In genomic region chr7:152336754-152337368, GRCh38 we compare ENCODE assay signal across 8 cellular contexts.
DNase-seq lines count a peak whose midpoint lies in the region; ATAC-seq and TF ChIP-seq lines count a peak whose summit lies in the region.

No MANE protein-coding gene starts in this region.

- ATAC-seq in GM23338 (peak; percentile 98), activated B cell treated with CpG ODN at 0.5 μM for 24 hours (ENCODE audit: low read depth) (peak; percentile 45), gastroesophageal sphincter (peak; percentile 51)

- H3K36me3 Mint-ChIP-seq in GM23338 (ENCODE audit: low read depth) (no peaks in the 10 kb centered on the region), activated B cell treated with CpG ODN at 0.5 μM for 24 hours (ENCODE audit: low read depth) (peaks cover 3% of the 10 kb centered on the region), progenitor cell of endocrine pancreas (ENCODE audit: insufficient read depth) (peaks cover 2% of the 10 kb centered on the region)
- H3K36me3 Mint-ChIP-seq in activated T-helper 2 cell treated with anti-CD3 and anti-CD28 coated beads, Interferon-gamma antibody, Interleukin-2, Interleukin-4, amounts not matched to agents 10 μg/mL and 5 μg/mL and 100 μg/mL, durations not matched to agents 14 hours and 24 hours and 36 hours (ENCODE audit: low read depth) = no peaks in the 10 kb centered on the region

- POLR2A ChIA-PET in activated B cell treated with CpG ODN at 0.5 μM for 24 hours (lab: Charles Lee) = interaction anchor here (0.6 kb wide), 1 partner anchor 96 kb away, joined by 3 read pairs; no protein-coding TSS in a partner anchor

- H3K4me1 ChIP-seq in cardiac muscle cell (ENCODE audit: low read depth) (peaks cover 9% of the 10 kb centered on the region), GM23338 (ENCODE audit: insufficient read depth) (no peaks in the 10 kb centered on the region), gastroesophageal sphincter (peaks cover 17 to 68% (median 19%) of the 10 kb centered on the region in 3 donors)

- H3K27ac Mint-ChIP-seq in GM23338 = no peak overlapping the region; the same call in 1 of the 2 replicates
- H3K27ac Mint-ChIP-seq in activated B cell treated with CpG ODN at 0.5 μM for 24 hours = no peak overlapping the region
- peak overlapping the region; percentile 42 for H3K27ac Mint-ChIP-seq in progenitor cell of endocrine pancreas
- no peak overlapping the region for H3K27ac Mint-ChIP-seq in activated T-helper 2 cell treated with anti-CD3 and anti-CD28 coated beads, Interferon-gamma antibody, Interleukin-2, Interleukin-4, amounts not matched to agents 10 μg/mL and 5 μg/mL and 100 μg/mL, durations not matched to agents 14 hours and 24 hours and 36 hours

- H2AFZ ChIP-seq in GM23338 = no peak overlapping the region

- DNase-seq in cardiac muscle cell (ENCODE audit: low read depth in 1 of 2, low spot score in 1 of 2) = peak; percentile 9 to 37
- no peak for DNase-seq in cardiac septum (ENCODE audit: low spot score)
- peak; percentile 73 for DNase-seq in GM23338 (ENCODE audit: low spot score)
- peak; percentile 69 for DNase-seq in NB4 (ENCODE audit: low read depth)
- DNase-seq in activated B cell treated with CpG ODN at 0.5 μM for 24 hours = no peak
- no peak for DNase-seq in progenitor cell of endocrine pancreas (ENCODE audit: low spot score, unreplicated experiment)
- DNase-seq in activated T-helper 2 cell treated with anti-CD3 and anti-CD28 coated beads, Interferon-gamma antibody, Interleukin-2, Interleukin-4, amounts not matched to agents 10 μg/mL and 5 μg/mL and 100 μg/mL, durations not matched to agents 14 hours and 24 hours and 36 hours (ENCODE audit: low spot score) = no peak

- H3K4me3 Mint-ChIP-seq in GM23338 = no peak overlapping the region
- no peak overlapping the region for H3K4me3 Mint-ChIP-seq in activated B cell treated with CpG ODN at 0.5 μM for 24 hours
- no peak overlapping the region for H3K4me3 Mint-ChIP-seq in progenitor cell of endocrine pancreas (ENCODE audit: low read depth)
- no peak overlapping the region for H3K4me3 Mint-ChIP-seq in activated T-helper 2 cell treated with anti-CD3 and anti-CD28 coated beads, Interferon-gamma antibody, Interleukin-2, Interleukin-4, amounts not matched to agents 10 μg/mL and 5 μg/mL and 100 μg/mL, durations not matched to agents 14 hours and 24 hours and 36 hours (ENCODE audit: low read depth)

- no peaks in the 10 kb centered on the region for H3K9me3 ChIP-seq in cardiac muscle cell (ENCODE audit: low read depth)
- H3K9me3 ChIP-seq in gastroesophageal sphincter = no peaks in the 10 kb centered on the region

- no peaks in the 10 kb centered on the region for H3K36me3 ChIP-seq in cardiac muscle cell
- no peaks in the 10 kb centered on the region for H3K36me3 ChIP-seq in GM23338 (ENCODE audit: insufficient read depth)
- H3K36me3 ChIP-seq in gastroesophageal sphincter = no peaks in the 10 kb centered on the region

- peaks cover 6% of the 10 kb centered on the region for H3K27me3 Mint-ChIP-seq in GM23338 (ENCODE audit: insufficient read depth, low read depth, poor library complexity)
- no peaks in the 10 kb centered on the region for H3K27me3 Mint-ChIP-seq in activated B cell treated with CpG ODN at 0.5 μM for 24 hours
- H3K27me3 Mint-ChIP-seq in progenitor cell of endocrine pancreas = no peaks in the 10 kb centered on the region
- H3K27me3 Mint-ChIP-seq in activated T-helper 2 cell treated with anti-CD3 and anti-CD28 coated beads, Interferon-gamma antibody, Interleukin-2, Interleukin-4, amounts not matched to agents 10 μg/mL and 5 μg/mL and 100 μg/mL, durations not matched to agents 14 hours and 24 hours and 36 hours (ENCODE audit: low read depth) = no peaks in the 10 kb centered on the region

- no peaks in the 10 kb centered on the region for H3F3A ChIP-seq in GM23338 (replicated peaks; ENCODE audit: low read depth)

- CTCF ChIA-PET in activated B cell treated with CpG ODN at 0.5 μM for 24 hours (lab: Charles Lee) = interaction anchor here (1.1 to 3.7 kb wide), 8 partner anchors 13 to 487 kb away, joined by 3 to 40 read pairs (median 4); no protein-coding TSS in a partner anchor

- H3K9me3 Mint-ChIP-seq in GM23338 = no peaks in the 10 kb centered on the region
- H3K9me3 Mint-ChIP-seq in activated B cell treated with CpG ODN at 0.5 μM for 24 hours = no peaks in the 10 kb centered on the region
- no peaks in the 10 kb centered on the region for H3K9me3 Mint-ChIP-seq in progenitor cell of endocrine pancreas (ENCODE audit: low read depth)
- H3K9me3 Mint-ChIP-seq in activated T-helper 2 cell treated with anti-CD3 and anti-CD28 coated beads, Interferon-gamma antibody, Interleukin-2, Interleukin-4, amounts not matched to agents 10 μg/mL and 5 μg/mL and 100 μg/mL, durations not matched to agents 14 hours and 24 hours and 36 hours = no peaks in the 10 kb centered on the region

- H3K4me1 Mint-ChIP-seq in GM23338 = peaks cover 6% of the 10 kb centered on the region; the same call in 2 of the 3 replicates
- H3K4me1 Mint-ChIP-seq in activated B cell treated with CpG ODN at 0.5 μM for 24 hours = peaks cover 63% of the 10 kb centered on the region
- H3K4me1 Mint-ChIP-seq in progenitor cell of endocrine pancreas (ENCODE audit: low read depth) = peaks cover 5% of the 10 kb centered on the region
- peaks cover 20% of the 10 kb centered on the region for H3K4me1 Mint-ChIP-seq in activated T-helper 2 cell treated with anti-CD3 and anti-CD28 coated beads, Interferon-gamma antibody, Interleukin-2, Interleukin-4, amounts not matched to agents 10 μg/mL and 5 μg/mL and 100 μg/mL, durations not matched to agents 14 hours and 24 hours and 36 hours (ENCODE audit: low read depth)

- no peaks in the 10 kb centered on the region for H3K9me2 ChIP-seq in GM23338 (ENCODE audit: insufficient read depth)

- H3K27ac ChIP-seq in cardiac muscle cell = no peak overlapping the region
- no peak overlapping the region for H3K27ac ChIP-seq in GM23338 (ENCODE audit: low read depth)
- H3K27ac ChIP-seq in gastroesophageal sphincter = no peak overlapping the region

- H3K79me2 ChIP-seq in GM23338 (replicated peaks; ENCODE audit: insufficient read depth) = peaks cover 53% of the 10 kb centered on the region

- TF ChIP-seq POLR2A in NB4 (IDR thresholded peaks at IDR 0.05; ENCODE audit: extremely low read depth, insufficient read length) (no peak), gastroesophageal sphincter (IDR thresholded peaks at IDR 0.05) (no peak)

- no peak for TF ChIP-seq EP300 in gastroesophageal sphincter (IDR thresholded peaks at IDR 0.05)

- H3K27me3 ChIP-seq in cardiac muscle cell (no peaks in the 10 kb centered on the region), GM23338 (ENCODE audit: insufficient read depth) (no peaks in the 10 kb centered on the region), gastroesophageal sphincter (no peaks in the 10 kb centered on the region)

- H3K4me3 ChIP-seq in cardiac muscle cell (no peak overlapping the region), GM23338 (no peak overlapping the region), NB4 (ENCODE audit: low read depth, low read length) (no peak overlapping the region), gastroesophageal sphincter (no peak overlapping the region)

- peaks cover 4% of the 10 kb centered on the region; the same call in 1 of the 2 replicates for H4K20me1 ChIP-seq in GM23338 (replicated peaks; ENCODE audit: insufficient read depth)

- WGBS in gastroesophageal sphincter (ENCODE audit: low coverage in 1 of 2), 2 donors = 24 to 35% methylated on average over 4 of the region's 4 CpGs

- peak; percentile 29 for TF ChIP-seq CTCF in cardiac muscle cell (IDR thresholded peaks at IDR 0.05; ENCODE audit: low read depth, low read length)
- TF ChIP-seq CTCF in GM23338 (conservative IDR thresholded peaks at IDR 0.05; ENCODE audit: low read depth in 2 of 2) = peak; percentile 69 to 81
- TF ChIP-seq CTCF in NB4 (IDR thresholded peaks at IDR 0.05; ENCODE audit: low read depth, low read length) = peak; percentile 66
- TF ChIP-seq CTCF in activated B cell treated with CpG ODN at 0.5 μM for 24 hours (IDR thresholded peaks at IDR 0.05) = peak; percentile 49
- TF ChIP-seq CTCF in gastroesophageal sphincter (IDR thresholded peaks at IDR 0.05) = peak in 3 of 4 experiments; percentile 40 to 56 (median 43)
- peak; percentile 46 for TF ChIP-seq CTCF in progenitor cell of endocrine pancreas (IDR thresholded peaks at IDR 0.05; ENCODE audit: unreplicated experiment)

- no peak overlapping the region for H3K4me2 ChIP-seq in GM23338

- intact Hi-C loops in cardiac septum (cut with DNase I) (loop anchor here (10.0 kb wide), 1 partner anchor 128 kb away; no protein-coding TSS in a partner anchor), activated B cell treated with CpG ODN at 0.5 μM for 24 hours (cut with micrococcal nuclease) (loop anchor here (1.0 to 5.0 kb wide), 5 partner anchors 98 to 485 kb away; partner anchors contain the start of gene XRCC2)
- intact Hi-C loops in activated T-helper 2 cell treated with anti-CD3 and anti-CD28 coated beads, Interferon-gamma antibody, Interleukin-2, Interleukin-4, amounts not matched to agents 10 μg/mL and 5 μg/mL and 100 μg/mL, durations not matched to agents 14 hours and 24 hours and 36 hours (cut with micrococcal nuclease) = loop anchor here (5.0 to 10.0 kb wide), 3 partner anchors 95 to 338 kb away; partner anchors contain the start of gene XRCC2

TF ChIP-seq in GM23338, 12 proteins besides CTCF, POLR2A, EP300 and RAD21 (continues in another document):
- no peak for TF ChIP-seq STAT1 (IDR thresholded peaks at IDR 0.05; ENCODE audit: unreplicated experiment)

Comparison
In these comparisons a context has a peak if more than half of its experiments do, and no peak if none do; other contexts are left out.
1. DNase-seq: peak in cardiac muscle cell (2 of 2), GM23338 (single experiment) and NB4 (single experiment); none in cardiac septum (single experiment), activated B cell treated with CpG ODN at 0.5 μM for 24 hours (single experiment), progenitor cell of endocrine pancreas (single experiment) and activated T-helper 2 cell treated with anti-CD3 and anti-CD28 coated beads, Interferon-gamma antibody, Interleukin-2, Interleukin-4, amounts not matched to agents 10 μg/mL and 5 μg/mL and 100 μg/mL, durations not matched to agents 14 hours and 24 hours and 36 hours (single experiment).
2. ATAC-seq: peak in every context shown above with its lines; median percentile 98 in GM23338; 51 in gastroesophageal sphincter; 45 in activated B cell treated with CpG ODN at 0.5 μM for 24 hours.
3. Peak in every context shown above with its lines, with median percentiles within 50 percentile points of each other: CTCF ChIP-seq.